ENCODE assay signal across 21 cellular contexts in genomic region chr5:149854881-149855280, GRCh38.
DNase-seq lines count a peak whose midpoint lies in the region; TF ChIP-seq lines count a peak whose summit lies in the region.
"Had no signal": no experiment of that assay in that cellular context is flagged by ENCODE, and none has a peak within 500 bp of the region (broad histone marks: within the 10 kb centered on the region; RNA-seq: fewer than 3 reads in every experiment).

No MANE protein-coding gene starts in this region.

- TF ChIP-seq EP300 in esophagus muscularis mucosa (IDR thresholded peaks at IDR 0.05) (no peak), tibial nerve (IDR thresholded peaks at IDR 0.05) (no peak)

- no peaks in the 10 kb centered on the region for H3K36me3 ChIP-seq in SJCRH30
- H3K36me3 ChIP-seq in esophagus muscularis mucosa, result peaks cover 0 to 17% (median 13%) of the 10 kb centered on the region in 4 donors
- H3K36me3 ChIP-seq in tibial nerve, result no peaks in the 10 kb centered on the region
- H3K36me3 ChIP-seq: HAP-1 had no signal

- WGBS in esophagus muscularis mucosa, result 79% methylated on average over 3 of the region's 3 CpGs
- WGBS in tibial nerve, 2 donors, result 37 to 55% methylated on average over 3 of the region's 3 CpGs

- intact Hi-C loops in esophagus muscularis mucosa (cut with DNase I), result loop anchor here (5.0 kb wide), 1 partner anchor 188 kb away; no protein-coding TSS in a partner anchor

- H3K4me3 Mint-ChIP-seq in osteocyte (ENCODE audit: unreplicated experiment), result no peak overlapping the region
- H3K4me3 Mint-ChIP-seq: CD8-positive, alpha-beta T cell had no signal

- peak overlapping the region; percentile 75 for H3K27ac Mint-ChIP-seq in osteocyte (ENCODE audit: unreplicated experiment)
- H3K27ac Mint-ChIP-seq: CD8-positive, alpha-beta T cell had no signal

- H3K9me3 ChIP-seq in SJCRH30 (replicated peaks) (no peaks in the 10 kb centered on the region), esophagus muscularis mucosa (no peaks in the 10 kb centered on the region), tibial nerve (no peaks in the 10 kb centered on the region)
- H3K9me3 ChIP-seq: HAP-1 had no signal

- H3K4me1 ChIP-seq in SJCRH30 (peaks cover 62% of the 10 kb centered on the region), esophagus muscularis mucosa (peaks cover 25 to 30% (median 27%) of the 10 kb centered on the region in 4 donors), tibial nerve (peaks cover 0 to 50% (median 12%) of the 10 kb centered on the region in 4 donors)
- H3K4me1 ChIP-seq: HAP-1 had no signal

- H3K9me3 Mint-ChIP-seq in osteocyte (ENCODE audit: unreplicated experiment), result no peaks in the 10 kb centered on the region
- H3K9me3 Mint-ChIP-seq: CD8-positive, alpha-beta T cell had no signal

- TF ChIP-seq CTCF in esophagus muscularis mucosa (IDR thresholded peaks at IDR 0.05) (no peak), osteocyte (IDR thresholded peaks at IDR 0.05) (no peak), tibial nerve (IDR thresholded peaks at IDR 0.05) (no peak)

- no peaks in the 10 kb centered on the region for H3K27me3 Mint-ChIP-seq in osteocyte (ENCODE audit: unreplicated experiment)

- H3K4me1 Mint-ChIP-seq in osteocyte (ENCODE audit: unreplicated experiment), result peaks cover 36% of the 10 kb centered on the region

- TF ChIP-seq POLR2A in esophagus muscularis mucosa (IDR thresholded peaks at IDR 0.05; ENCODE audit: low read depth) (no peak), tibial nerve (IDR thresholded peaks at IDR 0.05) (no peak)

- peak; percentile 63 to 84 for DNase-seq in SJCRH30
- DNase-seq in esophagus muscularis mucosa (ENCODE audit: extremely low spot score), result no peak
- no peak for DNase-seq in osteocyte (ENCODE audit: extremely low spot score, unreplicated experiment)
- no peak for DNase-seq in tibial nerve (ENCODE audit: low spot score in 2 of 2)
- DNase-seq in stimulated activated CD4-positive, alpha-beta T cell treated with anti-CD3 and anti-CD28 coated beads, Interleukin-2, amount 100 ng/mL, for 48 hours, result no peak
- no peak for DNase-seq in dedifferentiated amniotic fluid mesenchymal stem cell (ENCODE audit: extremely low spot score)
- DNase-seq in OCI-M2 (lab: John Stamatoyannopoulos, UW; ENCODE audit: unreplicated experiment), result no peak
- DNase-seq in NCI-H1048 (lab: John Stamatoyannopoulos, UW), result no peak
- DNase-seq: ACHN; AML-193; C1 segment of cervical spinal cord; Calu3; CD8-positive, alpha-beta T cell; GM23248; KG1; NCI-H1105; NCI-H2171; NCI-H524; PC-3; Right ventricle myocardium superior had no signal

- no peaks in the 10 kb centered on the region for H3K36me3 Mint-ChIP-seq in osteocyte (ENCODE audit: unreplicated experiment)

- H3K27ac ChIP-seq in SJCRH30 (peak overlapping the region; percentile 88), esophagus muscularis mucosa (replicated peaks in 1 of 4) (peak overlapping the region in 3 of 4 donors; percentile 4 to 47 (median 39)), tibial nerve (peak overlapping the region in 3 of 4 donors; percentile 38 to 71 (median 69))
- H3K27ac ChIP-seq: GM23248 had no signal

- H3K4me3 ChIP-seq in SJCRH30 (no peak overlapping the region), esophagus muscularis mucosa (no peak overlapping the region), tibial nerve (no peak overlapping the region)
- H3K4me3 ChIP-seq: GM23248, HAP-1 had no signal

- H3K27me3 ChIP-seq in SJCRH30 (no peaks in the 10 kb centered on the region), esophagus muscularis mucosa (no peaks in the 10 kb centered on the region), tibial nerve (no peaks in the 10 kb centered on the region)

Comparison
In these comparisons a context has a peak if more than half of its experiments do, and no peak if none do; other contexts are left out.
1. DNase-seq: peak in SJCRH30 (2 of 2); none in esophagus muscularis mucosa (single experiment), osteocyte (single experiment), tibial nerve (0 of 2), stimulated activated CD4-positive, alpha-beta T cell treated with anti-CD3 and anti-CD28 coated beads, Interleukin-2, amount 100 ng/mL, for 48 hours (0 of 2), dedifferentiated amniotic fluid mesenchymal stem cell (single experiment), OCI-M2 (single experiment) and NCI-H1048 (single experiment).
2. Peak in every context shown above with its lines, with median percentiles within 50 percentile points of each other: H3K27ac ChIP-seq.